24 cellular contexts compared by ENCODE assay signal in genomic region chr5:145708169-145708568, GRCh38.
DNase-seq lines count a peak whose midpoint lies in the region; ATAC-seq, FAIRE-seq and TF ChIP-seq lines count a peak whose summit lies in the region.
"Had no signal": no experiment of that assay in that cellular context is flagged by ENCODE, and none has a peak within 500 bp of the region (broad histone marks: within the 10 kb centered on the region; RNA-seq: fewer than 3 reads in every experiment).

No MANE protein-coding gene starts in this region.

- no peak overlapping the region for H3K9ac ChIP-seq in K562 (ENCODE audit: insufficient read depth in 1 of 2, low read depth in 2 of 2, low read length in 2 of 2)
- no peak overlapping the region for H3K9ac ChIP-seq in endodermal cell (ENCODE audit: extremely low read depth, low read length, poor library complexity, severe bottlenecking)
- H3K9ac ChIP-seq: BLaER1 treated with 17β-estradiol and CSF1 and Interleukin-3, amounts not matched to agents 10 nM and 100 nM had no signal

- H3K4me1 Mint-ChIP-seq in endodermal cell: peaks cover 5% of the 10 kb centered on the region
- H3K4me1 Mint-ChIP-seq in effector memory CD8-positive, alpha-beta T cell (ENCODE audit: low read depth in 2 of 2): no peaks in the 10 kb centered on the region
- H3K4me1 Mint-ChIP-seq in activated T-helper 1 cell treated with anti-CD3 and anti-CD28 coated beads, Interleukin-12 subunit alpha, Interleukin-12 subunit beta, Interleukin-2, Interleukin-4 antibody, amounts not matched to agents 30 ng/mL and 10 ng/mL and 1 ng/mL, durations not matched to agents 14 hours and 24 hours and 36 hours (ENCODE audit: low read depth): no peaks in the 10 kb centered on the region
- H3K4me1 Mint-ChIP-seq: B cell had no signal

- TF ChIP-seq POLR2A in K562 (conservative IDR thresholded peaks at IDR 0.05): no peak

- H3K9me3 Mint-ChIP-seq in endodermal cell: no peaks in the 10 kb centered on the region
- H3K9me3 Mint-ChIP-seq in effector memory CD8-positive, alpha-beta T cell: no peaks in the 10 kb centered on the region
- H3K9me3 Mint-ChIP-seq in activated T-helper 1 cell treated with anti-CD3 and anti-CD28 coated beads, Interleukin-12 subunit alpha, Interleukin-12 subunit beta, Interleukin-2, Interleukin-4 antibody, amounts not matched to agents 30 ng/mL and 10 ng/mL and 1 ng/mL, durations not matched to agents 14 hours and 24 hours and 36 hours: no peaks in the 10 kb centered on the region
- H3K9me3 Mint-ChIP-seq: CD4-positive, alpha-beta T cell; CD8-positive, alpha-beta T cell had no signal

- H3K9me1 ChIP-seq in K562 (ENCODE audit: control insufficient read depth, insufficient read depth, low read length): no peaks in the 10 kb centered on the region

- no peaks in the 10 kb centered on the region for H3K9me3 ChIP-seq in K562 (replicated peaks; ENCODE audit: control insufficient read depth, insufficient read depth, low read depth, low read length)
- no peaks in the 10 kb centered on the region for H3K9me3 ChIP-seq in small intestine (ENCODE audit: control insufficient read depth, low read depth)
- no peaks in the 10 kb centered on the region for H3K9me3 ChIP-seq in endodermal cell (ENCODE audit: control insufficient read depth, low read length)
- H3K9me3 ChIP-seq: A549; BLaER1 treated with 17β-estradiol and CSF1 and Interleukin-3, amounts not matched to agents 10 nM and 100 nM; Caco-2 had no signal

- TF ChIP-seq CTCF in K562 (IDR thresholded peaks at IDR 0.05 in 2 of 3, conservative IDR thresholded peaks at IDR 0.05 in 1 of 3; ENCODE audit: insufficient read depth in 2 of 3, low read depth in 1 of 3, low read length in 3 of 3) (no peak), endodermal cell (conservative IDR thresholded peaks at IDR 0.05) (no peak)

- H3K4me3 Mint-ChIP-seq in endodermal cell: no peak overlapping the region
- H3K4me3 Mint-ChIP-seq in effector memory CD8-positive, alpha-beta T cell: no peak overlapping the region
- H3K4me3 Mint-ChIP-seq in activated T-helper 1 cell treated with anti-CD3 and anti-CD28 coated beads, Interleukin-12 subunit alpha, Interleukin-12 subunit beta, Interleukin-2, Interleukin-4 antibody, amounts not matched to agents 30 ng/mL and 10 ng/mL and 1 ng/mL, durations not matched to agents 14 hours and 24 hours and 36 hours: no peak overlapping the region
- H3K4me3 Mint-ChIP-seq: B cell; CD4-positive, alpha-beta T cell; CD8-positive, alpha-beta T cell had no signal

- H3K27ac ChIP-seq in K562 (ENCODE audit: extremely low read depth, low read depth, low read length) (no peak overlapping the region), small intestine (ENCODE audit: low read depth in 1 of 2, low read length in 1 of 2) (no peak overlapping the region), endodermal cell (ENCODE audit: low read depth, low read length) (no peak overlapping the region)
- H3K27ac ChIP-seq: A549; BLaER1 treated with 17β-estradiol and CSF1 and Interleukin-3, amounts not matched to agents 10 nM and 100 nM; C4-2B had no signal

- CTCF ChIA-PET in K562 (lab: Yijun Ruan, JAX; ENCODE audit: low intra/inter-chr PET ratio): no interaction called here

- H3K4me1 ChIP-seq in K562 (replicated peaks in 1 of 2; ENCODE audit: control insufficient read depth in 2 of 2, insufficient read depth in 2 of 2, low read length in 2 of 2): no peaks in the 10 kb centered on the region
- no peaks in the 10 kb centered on the region for H3K4me1 ChIP-seq in small intestine (ENCODE audit: control insufficient read depth in 2 of 2, insufficient read depth in 1 of 2, low read depth in 1 of 2, low read length in 1 of 2)
- no peaks in the 10 kb centered on the region for H3K4me1 ChIP-seq in endodermal cell (ENCODE audit: control insufficient read depth, insufficient read depth, low read length)
- H3K4me1 ChIP-seq: A549; BLaER1 treated with 17β-estradiol and CSF1 and Interleukin-3, amounts not matched to agents 10 nM and 100 nM; Caco-2 had no signal

- H3K79me2 ChIP-seq in K562 (ENCODE audit: control insufficient read depth, insufficient read depth, low read length): no peaks in the 10 kb centered on the region

- no peak overlapping the region for H2AFZ ChIP-seq in K562 (ENCODE audit: low read depth, low read length)

- POLR2A ChIA-PET in K562 (lab: Yijun Ruan, JAX): no interaction called here

- in situ Hi-C loops in K562 (cut with MboI): no loop called here

- BruUV-seq in K562 (replicated peaks; lab: Mats Ljungman, UMichigan): no TSS peak

- no peak for TF ChIP-seq EP300 in K562 (IDR thresholded peaks at IDR 0.05; ENCODE audit: low read length)

- TF ChIP-seq RAD21 in K562 (CRISPR knock-in tag; conservative IDR thresholded peaks at IDR 0.05 in 1 of 2, IDR thresholded peaks at IDR 0.05 in 1 of 2): no peak

- DNase-seq in K562 (ENCODE audit: extremely low read depth in 1 of 4, low spot score in 3 of 4): no peak
- no peak for DNase-seq in frontal cortex (ENCODE audit: low spot score in 2 of 2)
- DNase-seq in small intestine: no peak
- DNase-seq in endodermal cell: no peak
- no peak for DNase-seq in effector memory CD8-positive, alpha-beta T cell
- no peak for DNase-seq in NCI-H2227 treated with DMSO at 0.1 percent for 48 hours (lab: John Stamatoyannopoulos, UW)
- DNase-seq in activated T-helper 1 cell treated with anti-CD3 and anti-CD28 coated beads, Interleukin-12 subunit alpha, Interleukin-12 subunit beta, Interleukin-2, Interleukin-4 antibody, amounts not matched to agents 30 ng/mL and 10 ng/mL and 1 ng/mL, durations not matched to agents 14 hours and 24 hours and 36 hours (ENCODE audit: low spot score): no peak
- DNase-seq: 8988T; AML-193; Caco-2; Calu3; CD4-positive, alpha-beta T cell; CD8-positive, alpha-beta T cell; DMS79 treated with DMSO at 0.1 percent for 48 hours; GDM1 had no signal

- H3K27ac Mint-ChIP-seq in endodermal cell: no peak overlapping the region
- H3K27ac Mint-ChIP-seq in effector memory CD8-positive, alpha-beta T cell: no peak overlapping the region
- H3K27ac Mint-ChIP-seq in activated T-helper 1 cell treated with anti-CD3 and anti-CD28 coated beads, Interleukin-12 subunit alpha, Interleukin-12 subunit beta, Interleukin-2, Interleukin-4 antibody, amounts not matched to agents 30 ng/mL and 10 ng/mL and 1 ng/mL, durations not matched to agents 14 hours and 24 hours and 36 hours: no peak overlapping the region
- H3K27ac Mint-ChIP-seq: B cell; CD4-positive, alpha-beta T cell; CD8-positive, alpha-beta T cell had no signal

- FAIRE-seq in G401.6 (lab: Jason Lieb, UNC) (peak; percentile 69), K562 (lab: Jason Lieb, UNC) (no peak), frontal cortex (lab: Jason Lieb, UNC) (peak; percentile 65), small intestine (lab: Jason Lieb, UNC) (peak; percentile 53)
- FAIRE-seq: D721Med, GM12878, GM12892, GM18507 had no signal

- no peak overlapping the region for H3K4me3 ChIP-seq in K562
- H3K4me3 ChIP-seq in small intestine (ENCODE audit: low read depth in 1 of 2, low read length in 2 of 2): no peak overlapping the region
- no peak overlapping the region for H3K4me3 ChIP-seq in endodermal cell (ENCODE audit: low read length)
- H3K4me3 ChIP-seq: A549; BLaER1 treated with 17β-estradiol and CSF1 and Interleukin-3, amounts not matched to agents 10 nM and 100 nM; GM12878 had no signal

- H3K36me3 ChIP-seq in K562 (ENCODE audit: control insufficient read depth, insufficient read depth, low read length) (no peaks in the 10 kb centered on the region), small intestine (ENCODE audit: control insufficient read depth in 2 of 2, insufficient read depth in 2 of 2, low read length in 2 of 2) (no peaks in the 10 kb centered on the region), endodermal cell (ENCODE audit: control insufficient read depth, insufficient read depth, low read length) (no peaks in the 10 kb centered on the region)
- H3K36me3 ChIP-seq: BLaER1 treated with 17β-estradiol and CSF1 and Interleukin-3, amounts not matched to agents 10 nM and 100 nM had no signal

- no peak overlapping the region for H3K4me2 ChIP-seq in K562 (ENCODE audit: insufficient read depth, low read length)
- H3K4me2 ChIP-seq: A549; BLaER1 treated with 17β-estradiol and CSF1 and Interleukin-3, amounts not matched to agents 10 nM and 100 nM had no signal

- intact Hi-C loops in K562 (cut with micrococcal nuclease): no loop called here
- intact Hi-C loops in activated T-helper 1 cell treated with anti-CD3 and anti-CD28 coated beads, Interleukin-12 subunit alpha, Interleukin-12 subunit beta, Interleukin-2, Interleukin-4 antibody, amounts not matched to agents 30 ng/mL and 10 ng/mL and 1 ng/mL, durations not matched to agents 14 hours and 24 hours and 36 hours (cut with micrococcal nuclease): no loop called here

- no peaks in the 10 kb centered on the region for H4K20me1 ChIP-seq in K562 (replicated peaks; ENCODE audit: control insufficient read depth, insufficient read depth, low read length)
- H4K20me1 ChIP-seq: BLaER1 treated with 17β-estradiol and CSF1 and Interleukin-3, amounts not matched to agents 10 nM and 100 nM had no signal

- no peaks in the 10 kb centered on the region for H3K27me3 Mint-ChIP-seq in endodermal cell (ENCODE audit: insufficient read depth)
- H3K27me3 Mint-ChIP-seq in effector memory CD8-positive, alpha-beta T cell: no peaks in the 10 kb centered on the region
- peaks cover 2% of the 10 kb centered on the region for H3K27me3 Mint-ChIP-seq in activated T-helper 1 cell treated with anti-CD3 and anti-CD28 coated beads, Interleukin-12 subunit alpha, Interleukin-12 subunit beta, Interleukin-2, Interleukin-4 antibody, amounts not matched to agents 30 ng/mL and 10 ng/mL and 1 ng/mL, durations not matched to agents 14 hours and 24 hours and 36 hours (ENCODE audit: insufficient read depth)
- H3K27me3 Mint-ChIP-seq: B cell had no signal

- H3K36me3 Mint-ChIP-seq in endodermal cell (ENCODE audit: low read depth): no peaks in the 10 kb centered on the region
- no peaks in the 10 kb centered on the region for H3K36me3 Mint-ChIP-seq in effector memory CD8-positive, alpha-beta T cell (ENCODE audit: insufficient read depth)
- no peaks in the 10 kb centered on the region for H3K36me3 Mint-ChIP-seq in activated T-helper 1 cell treated with anti-CD3 and anti-CD28 coated beads, Interleukin-12 subunit alpha, Interleukin-12 subunit beta, Interleukin-2, Interleukin-4 antibody, amounts not matched to agents 30 ng/mL and 10 ng/mL and 1 ng/mL, durations not matched to agents 14 hours and 24 hours and 36 hours (ENCODE audit: low read depth)
- H3K36me3 Mint-ChIP-seq: CD8-positive, alpha-beta T cell had no signal

- H3K27me3 ChIP-seq in K562 (ENCODE audit: control insufficient read depth in 2 of 2, insufficient read depth in 2 of 2, low read length in 2 of 2) (no peaks in the 10 kb centered on the region), small intestine (ENCODE audit: control insufficient read depth in 2 of 2, insufficient read depth in 2 of 2, low read length in 2 of 2) (no peaks in the 10 kb centered on the region), endodermal cell (ENCODE audit: control insufficient read depth, insufficient read depth, low read length, poor library complexity, severe bottlenecking) (no peaks in the 10 kb centered on the region)
- H3K27me3 ChIP-seq: BLaER1 treated with 17β-estradiol and CSF1 and Interleukin-3, amounts not matched to agents 10 nM and 100 nM had no signal

- no peak for ATAC-seq in K562
- no peak for ATAC-seq in effector memory CD8-positive, alpha-beta T cell (replicated peaks)
- ATAC-seq: A549; CD8-positive, alpha-beta T cell; GM12878 had no signal

TF ChIP-seq in K562, 482 proteins besides CTCF, POLR2A, EP300 and RAD21 (continues in another document):
- TF ChIP-seq RBM25 (IDR thresholded peaks at IDR 0.05; ENCODE audit: low read depth, low read length, severe bottlenecking): peak; percentile 98
